8 cellular contexts compared by ENCODE assay signal in the genomic region with DNA sequence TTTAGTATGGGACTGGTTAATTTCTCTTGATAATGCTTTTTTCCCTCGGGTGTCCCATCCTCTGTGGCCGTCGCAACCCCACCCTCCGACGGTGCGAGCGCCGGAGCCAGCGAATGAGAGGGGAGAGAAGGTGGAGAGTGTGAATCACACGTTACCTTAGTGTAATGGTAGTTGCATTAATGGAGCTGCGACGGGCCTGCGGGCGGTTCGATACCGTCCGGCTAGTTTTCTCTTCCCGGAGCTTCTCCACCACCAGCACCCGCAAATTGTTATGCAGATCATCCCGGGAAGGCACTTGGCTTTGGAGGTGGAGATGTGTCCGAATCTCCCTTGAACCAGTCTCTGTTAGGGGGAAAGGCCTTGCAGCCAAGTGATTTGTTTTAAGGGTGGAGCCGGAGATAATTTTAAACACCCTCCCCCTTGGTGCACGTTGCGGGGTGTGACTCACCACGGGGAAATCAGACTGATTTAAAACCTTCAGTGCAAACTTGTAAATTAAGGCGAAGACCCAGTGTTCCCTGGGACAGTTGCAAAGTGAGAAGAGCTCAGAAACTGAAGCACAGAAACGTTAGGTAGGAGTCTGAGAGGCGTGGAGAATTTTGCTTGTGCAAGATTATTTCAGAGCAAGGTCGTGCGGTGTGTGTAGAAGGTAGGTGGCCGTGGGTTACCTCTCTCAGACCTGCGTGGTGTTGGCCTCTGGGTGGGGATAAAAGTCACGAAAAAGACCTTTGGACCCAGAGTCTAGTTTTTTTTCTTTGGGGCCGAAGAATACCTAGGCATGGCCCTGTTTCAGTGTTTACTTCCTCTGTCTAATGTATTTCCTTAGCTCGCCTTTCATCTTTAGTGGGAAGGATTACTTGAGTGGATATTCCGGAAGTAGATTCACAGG. TPM values are rescaled to one million over a fixed set of nuclear protein-coding genes. Genes with fewer than 3 reads are reported as not detected.
DNase-seq lines count a peak whose midpoint lies in the region; ATAC-seq and TF ChIP-seq lines count a peak whose summit lies in the region.

No MANE protein-coding gene starts in this region.

- TF ChIP-seq POLR2A in sigmoid colon (IDR thresholded peaks at IDR 0.05) = peak; percentile 34 to 38

- H3K9me3 ChIP-seq in adipocyte (ENCODE audit: control insufficient read depth, low read length) (no peaks in the 10 kb centered on the region), sigmoid colon (no peaks in the 10 kb centered on the region)

- peak in 1 of 4 donors; percentile 45 for TF ChIP-seq EP300 in sigmoid colon (IDR thresholded peaks at IDR 0.05)

- H3K27me3 ChIP-seq in adipocyte (replicated peaks; ENCODE audit: control insufficient read depth, insufficient read depth, low read length) (no peaks in the 10 kb centered on the region), sigmoid colon (no peaks in the 10 kb centered on the region)

- H3K36me3 ChIP-seq in adipocyte (ENCODE audit: control insufficient read depth, insufficient read depth, low read length, severe bottlenecking) (peaks cover 5% of the 10 kb centered on the region), sigmoid colon (peaks cover 0 to 9% (median 0%) of the 10 kb centered on the region in 4 donors)

- DNase-seq in D341Med (ENCODE audit: low spot score) (peak; percentile 51), HT1080 (ENCODE audit: low read depth) (peak; percentile 90), SW480 (ENCODE audit: low spot score) (peak; percentile 81), adipocyte (ENCODE audit: low read depth) (peak; percentile 66), hepatic stellate cell (ENCODE audit: low spot score) (peak; percentile 66), sigmoid colon (peak; percentile 90), middle frontal gyrus (ENCODE audit: extremely low spot score, low spot score) (no peak)

- 3 to 6% methylated on average over 36 of the region's 36 CpGs for WGBS in sigmoid colon, 2 donors

- no peak for TF ChIP-seq CTCF in sigmoid colon (IDR thresholded peaks at IDR 0.05)

- H3K9ac ChIP-seq in adipocyte (ENCODE audit: low read length) = peak overlapping the region; percentile 93

- H3K4me3 ChIP-seq in adipocyte (ENCODE audit: low read length) = peak overlapping the region; percentile 90
- H3K4me3 ChIP-seq in sigmoid colon = peak overlapping the region; percentile 81 to 97 (median 93)

- H3K4me1 ChIP-seq in adipocyte (ENCODE audit: control insufficient read depth, insufficient read depth, low read length) (peaks cover 40% of the 10 kb centered on the region), sigmoid colon (peaks cover 0 to 53% (median 38%) of the 10 kb centered on the region in 4 donors)

- ATAC-seq in GM21367 (IDR thresholded peaks at IDR 0.05; ENCODE audit: unreplicated experiment) = peak; percentile 28

- peak overlapping the region; percentile 95 to 99 (median 99) for H3K27ac ChIP-seq in sigmoid colon

- intact Hi-C loops in sigmoid colon (cut with DNase I) = loop anchor here (1.0 to 5.0 kb wide), 3 partner anchors 70 to 185 kb away; no protein-coding TSS in a partner anchor

RNA-seq across cellular contexts. Expression of a gene that starts 1.3 kb away (rescaled TPM):
- total RNA-seq in HT1080 (2014; rRNA removed; shearing (Covaris generic)) = 8.4 and 13.5 TPM in 2 replicates
- 9.5 and 13.2 TPM in 2 replicates for polyA plus RNA-seq in HT1080 (2015; cell fraction: cytosol; rRNA removed)
- polyA plus RNA-seq in HT1080 (2015; cell fraction: nucleus; rRNA removed) = 22.5 and 24.7 TPM in 2 replicates
- 100 to 1,000 TPM in 1 of 4 donors, 10 to 100 TPM in 3; 61.7 to 100 (median 85.4) TPM for total RNA-seq in sigmoid colon
- polyA plus RNA-seq in sigmoid colon = 10 to 100 TPM in 2 of 3 donors, 1 to 10 TPM in 1; 7.2 to 16.6 (median 10.9) TPM

RNA-seq across cellular contexts. Expression of a gene that starts 43.9 kb away (rescaled TPM):
- total RNA-seq in HT1080 (2014; rRNA removed; shearing (Covaris generic)) = 0.13 and 2.6 TPM in 2 replicates
- 0.21 and 1.3 TPM in 2 replicates for polyA plus RNA-seq in HT1080 (2015; cell fraction: cytosol; rRNA removed)
- polyA plus RNA-seq in HT1080 (2015; cell fraction: nucleus; rRNA removed) = 0.32 TPM in 1 of 2 replicates, not detected in the other
- under 1 TPM in 1 of 4 donors, not detected in 3; 0.99 TPM for total RNA-seq in sigmoid colon
- polyA plus RNA-seq in sigmoid colon = 1 to 10 TPM in 1 of 3 donors, under 1 TPM in 1, not detected in 1; 0.35 to 2.1 TPM
